In the genomic region with DNA sequence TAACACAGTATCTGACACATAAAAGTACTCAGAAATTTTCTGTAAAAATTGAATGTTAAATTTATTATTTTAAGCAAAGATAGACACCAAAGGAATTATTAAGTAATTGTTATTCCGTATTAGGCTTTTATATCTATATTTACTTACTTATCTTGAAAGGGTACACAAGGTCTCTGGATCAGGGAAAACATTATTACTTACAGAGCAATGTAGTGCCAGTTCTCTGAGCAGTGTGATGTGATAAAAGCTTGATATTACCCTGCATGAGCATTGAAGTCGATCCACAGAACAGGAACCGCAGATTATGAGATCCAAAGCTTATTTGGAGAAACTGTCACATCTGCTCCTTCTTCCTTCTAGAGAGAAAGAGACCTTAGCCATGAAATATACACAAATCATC, we compare ENCODE assay signal across 27 cellular contexts.
"Had no signal": no experiment of that assay in that cellular context is flagged by ENCODE, and none has a peak within 500 bp of the region (broad histone marks: within the 10 kb centered on the region; RNA-seq: fewer than 3 reads in every experiment).

No MANE protein-coding gene starts in this region.

- H3K27ac ChIP-seq: left lung, parathyroid adenoma, right atrium auricular region, right lobe of liver, stomach, testis, thyroid gland, transverse colon, upper lobe of left lung, vagina had no signal

- H3K4me1 ChIP-seq: left lung, parathyroid adenoma, right atrium auricular region, right lobe of liver, testis, thyroid gland, transverse colon, upper lobe of left lung, vagina had no signal

- H3K79me2 ChIP-seq: parathyroid adenoma had no signal

- H3K9me3 ChIP-seq: mucosa of descending colon, right atrium auricular region, right lobe of liver, stomach, testis, thyroid gland, transverse colon, upper lobe of left lung, vagina had no signal

- ATAC-seq: left colon; left lung; mucosa of descending colon; naive thymus-derived CD4-positive, alpha-beta T cell; natural killer cell treated with Interleukin-12 subunit alpha and Interleukin-12 subunit beta and Interleukin-15 and Interleukin-18, amount 100 ng/mL, for 72 hours; right lobe of liver; stimulated activated naive B cell treated with anti-CD40 and anti-IgM and Interleukin-4, amounts not matched to agents 10 μg/mL and 1 μg/mL and 100 μg/mL, for 72 hours; stimulated activated naive CD8-positive, alpha-beta T cell treated with anti-CD3 and anti-CD28 coated beads, Interleukin-15, Interleukin-2, amounts not matched to agents 100 U/mL and 50 U/mL, for 24 hours had no signal

- FAIRE-seq: islet of Langerhans had no signal

- H3K4me3 ChIP-seq: left lung, lung, mucosa of descending colon, right atrium auricular region, right lobe of liver, stomach, testis, thyroid gland, transverse colon, upper lobe of left lung, vagina had no signal

- H2AFZ ChIP-seq: parathyroid adenoma had no signal

- H3K27me3 ChIP-seq: left lung, right atrium auricular region, right lobe of liver, stomach, testis, thyroid gland, transverse colon, upper lobe of left lung, vagina had no signal

- H3K9ac ChIP-seq: parathyroid adenoma had no signal

- DNase-seq: hypothalamus; immature natural killer cell; kidney; left colon; left lung; midbrain; mucosa of descending colon; naive thymus-derived CD4-positive, alpha-beta T cell; nucleus accumbens; right lobe of liver; stimulated activated CD4-positive, alpha-beta T cell treated with anti-CD3 and anti-CD28 coated beads, Interleukin-12 subunit alpha, Interleukin-12 subunit beta, amount 100 ng/mL, for 4 hours; stimulated activated CD4-positive, alpha-beta T cell treated with anti-CD3 and anti-CD28 coated beads, Interleukin-15, amount 100 ng/mL, for 24 hours; stimulated activated CD4-positive, alpha-beta T cell treated with anti-CD3 and anti-CD28 coated beads, Interleukin-2, amount 100 ng/mL, for 24 hours; stimulated activated CD4-positive, alpha-beta T cell treated with anti-CD3 and anti-CD28 coated beads, Interleukin-4, amount 100 ng/mL, for 1 hour; stimulated activated naive B cell treated with anti-CD40 and anti-IgM and Interleukin-4, amounts not matched to agents 10 μg/mL and 1 μg/mL and 100 μg/mL, for 72 hours; stimulated activated naive CD8-positive, alpha-beta T cell treated with anti-CD3 and anti-CD28 coated beads, Interleukin-15, Interleukin-2, amounts not matched to agents 100 U/mL and 50 U/mL, for 24 hours; stomach; testis; thyroid gland; transverse colon; upper lobe of left lung had no signal

- H3K36me3 ChIP-seq: left lung, right atrium auricular region, right lobe of liver, stomach, thyroid gland, transverse colon, upper lobe of left lung, vagina had no signal
